Comparison of ENCODE assay signal across 9 cellular contexts in genomic region chr17:1111599-1112443, GRCh38.
DNase-seq lines count a peak whose midpoint lies in the region; ATAC-seq, FAIRE-seq and TF ChIP-seq lines count a peak whose summit lies in the region.
"Had no signal": no experiment of that assay in that cellular context is flagged by ENCODE, and none has a peak within 500 bp of the region (broad histone marks: within the 10 kb centered on the region; RNA-seq: fewer than 3 reads in every experiment).

No MANE protein-coding gene starts in this region.

- H3K9ac ChIP-seq in skeletal muscle tissue (ENCODE audit: low read depth in 1 of 3, low read length in 3 of 3) = peak overlapping the region in 1 of 3 donors; percentile 33

- CTCF ChIA-PET in HEK293 (lab: Yijun Ruan, JAX) = interaction anchor here (0.6 to 4.0 kb wide), 4 partner anchors 11 to 135 kb away, joined by 3 to 25 read pairs (median 4); no protein-coding TSS in a partner anchor

- DNase-seq in RCC 7860 (ENCODE audit: low spot score) = peak; percentile 77
- no peak for DNase-seq in foreskin keratinocyte
- no peak for DNase-seq in NCI-H1105 treated with DMSO at 0.1 percent for 48 hours (lab: John Stamatoyannopoulos, UW)

- TF ChIP-seq CTCF in HEK293 (tag by site-specific recombination; IDR thresholded peaks at IDR 0.05) (no peak), foreskin keratinocyte (conservative IDR thresholded peaks at IDR 0.05) (no peak)

- peak; percentile 2 for ATAC-seq in foreskin keratinocyte
- no peak for ATAC-seq in HG03039 (IDR thresholded peaks at IDR 0.05; ENCODE audit: unreplicated experiment)
- no peak for ATAC-seq in GM21825 (IDR thresholded peaks at IDR 0.05; ENCODE audit: unreplicated experiment)
- ATAC-seq in GM19324 (IDR thresholded peaks at IDR 0.05; ENCODE audit: low FRiP score, unreplicated experiment) = no peak

- H3K27ac ChIP-seq in HEK293 (ENCODE audit: extremely low read depth, low read depth, low read length) (peak overlapping the region; percentile 94), foreskin keratinocyte (peak overlapping the region; percentile 18), skeletal muscle tissue (ENCODE audit: low read depth, low read length) (peak overlapping the region; percentile 69)

- H3K4me3 ChIP-seq in HEK293 (ENCODE audit: low read depth, low read length) (no peak overlapping the region), skeletal muscle tissue (ENCODE audit: low read length in 3 of 3) (no peak overlapping the region)

- no peak for FAIRE-seq in RCC 7860 (lab: Jason Lieb, UNC)
- FAIRE-seq: bronchial epithelial cell had no signal

- no peaks in the 10 kb centered on the region for H3K9me3 ChIP-seq in HEK293 (ENCODE audit: control insufficient read depth, insufficient read depth, low read depth, low read length)
- H3K9me3 ChIP-seq in skeletal muscle tissue (ENCODE audit: control insufficient read depth in 3 of 3, low read length in 3 of 3) = no peaks in the 10 kb centered on the region

- H3K4me1 ChIP-seq in HEK293 (ENCODE audit: control insufficient read depth, insufficient read depth, low read length) (peaks cover 43% of the 10 kb centered on the region), foreskin keratinocyte (peaks cover 26% of the 10 kb centered on the region), skeletal muscle tissue (ENCODE audit: control insufficient read depth in 3 of 3, insufficient read depth in 3 of 3, low read length in 3 of 3) (peaks cover 40 to 52% (median 50%) of the 10 kb centered on the region in 3 donors)

- peaks cover 3 to 7% of the 10 kb centered on the region in 2 experiments; a peak in 2 of 3 replicates for H3K36me3 ChIP-seq in HEK293 (ENCODE audit: control insufficient read depth in 2 of 2, insufficient read depth in 1 of 2, low read length in 2 of 2)
- no peaks in the 10 kb centered on the region for H3K36me3 ChIP-seq in skeletal muscle tissue (ENCODE audit: control insufficient read depth in 3 of 3, insufficient read depth in 3 of 3, low read length in 3 of 3)

- H3K27me3 ChIP-seq in foreskin keratinocyte = no peaks in the 10 kb centered on the region
- H3K27me3 ChIP-seq in skeletal muscle tissue (ENCODE audit: control insufficient read depth in 3 of 3, insufficient read depth in 3 of 3, low read length in 3 of 3) = no peaks in the 10 kb centered on the region

- POLR2A ChIA-PET in HEK293 (lab: Yijun Ruan, JAX) = interaction anchor here (0.5 to 0.6 kb wide), 2 partner anchors 25 to 36 kb away, joined by 3 to 4 read pairs; no protein-coding TSS in a partner anchor

TF ChIP-seq in HEK293, 187 proteins besides CTCF, POLR2A, EP300 and RAD21 (continues in another document):
- TF ChIP-seq ZNF121 (tag by site-specific recombination; IDR thresholded peaks at IDR 0.05) = 0 out of 2 replicates have a peak, but pooled peaks have one; percentile 11
- TF ChIP-seq ZNF10 (tag by site-specific recombination; IDR thresholded peaks at IDR 0.05) = peak; percentile 39; the same call in 1 of the 2 replicates
- TF ChIP-seq BCL11B (tag by site-specific recombination; IDR thresholded peaks at IDR 0.05; ENCODE audit: low read depth) = no peak
- peak; percentile 79 for TF ChIP-seq PRDM10 (tag by site-specific recombination; IDR thresholded peaks at IDR 0.05)
- 0 out of 2 replicates have a peak, but pooled peaks have one; percentile 0 for TF ChIP-seq GLIS1 (tag by site-specific recombination; IDR thresholded peaks at IDR 0.05)
- 0 out of 2 replicates have a peak, but pooled peaks have one; percentile 6 for TF ChIP-seq ZSCAN30 (tag by site-specific recombination; IDR thresholded peaks at IDR 0.05)
- TF ChIP-seq KLF8 (tag by site-specific recombination; IDR thresholded peaks at IDR 0.05) = no peak
- 0 out of 2 replicates have a peak, but pooled peaks have one; percentile 9 for TF ChIP-seq SP7 (tag by site-specific recombination; IDR thresholded peaks at IDR 0.05)
- TF ChIP-seq SALL2 (tag by site-specific recombination; IDR thresholded peaks at IDR 0.05; ENCODE audit: borderline replicate concordance) = no peak
- no peak for TF ChIP-seq KLF17 (tag by site-specific recombination; IDR thresholded peaks at IDR 0.05)
- TF ChIP-seq ZBTB17 (tag by site-specific recombination; IDR thresholded peaks at IDR 0.05) = 0 out of 2 replicates have a peak, but pooled peaks have one; percentile 30
- peak; percentile 35; the same call in 1 of the 2 replicates for TF ChIP-seq ZNF692 (tag by site-specific recombination; IDR thresholded peaks at IDR 0.05)
- no peak for TF ChIP-seq ZXDB (tag by site-specific recombination; IDR thresholded peaks at IDR 0.05)
- TF ChIP-seq ZNF776 (tag by site-specific recombination; IDR thresholded peaks at IDR 0.05; ENCODE audit: borderline replicate concordance) = no peak
- TF ChIP-seq ZEB2 (tag by site-specific recombination; IDR thresholded peaks at IDR 0.05) = no peak
- peak; percentile 76 for TF ChIP-seq SP2 (tag by site-specific recombination; IDR thresholded peaks at IDR 0.05)
- TF ChIP-seq ZNF449 (tag by site-specific recombination; IDR thresholded peaks at IDR 0.05) = peak; percentile 86
- TF ChIP-seq ZBTB7A (tag by site-specific recombination; IDR thresholded peaks at IDR 0.05; ENCODE audit: low read depth) = no peak
- TF ChIP-seq ZNF23 (tag by site-specific recombination; IDR thresholded peaks at IDR 0.05; ENCODE audit: borderline replicate concordance) = no peak
- TF ChIP-seq ZNF768 (tag by site-specific recombination; IDR thresholded peaks at IDR 0.05) = no peak
- peak; percentile 4; the same call in 1 of the 2 replicates for TF ChIP-seq SP3 (tag by site-specific recombination; IDR thresholded peaks at IDR 0.05)
- peak; percentile 60; the same call in 1 of the 2 replicates for TF ChIP-seq ZBTB8A (tag by site-specific recombination; IDR thresholded peaks at IDR 0.05)
- TF ChIP-seq ZBTB20 (tag by site-specific recombination; IDR thresholded peaks at IDR 0.05) = peak; percentile 69; the same call in 1 of the 2 replicates
- TF ChIP-seq ZNF600 (tag by site-specific recombination; IDR thresholded peaks at IDR 0.05) = peak; percentile 89
- no peak for TF ChIP-seq TRIM28 (IDR thresholded peaks at IDR 0.05; ENCODE audit: borderline replicate concordance, low read length)
- no peak for TF ChIP-seq ZNF521 (tag by site-specific recombination; IDR thresholded peaks at IDR 0.05)

Comparison
In these comparisons a context has a peak if more than half of its experiments do, and no peak if none do; other contexts are left out.
1. H3K27ac ChIP-seq: peak in every context shown above with its lines; median percentile 94 in HEK293; 69 in skeletal muscle tissue; 18 in foreskin keratinocyte.